In the genomic region with DNA sequence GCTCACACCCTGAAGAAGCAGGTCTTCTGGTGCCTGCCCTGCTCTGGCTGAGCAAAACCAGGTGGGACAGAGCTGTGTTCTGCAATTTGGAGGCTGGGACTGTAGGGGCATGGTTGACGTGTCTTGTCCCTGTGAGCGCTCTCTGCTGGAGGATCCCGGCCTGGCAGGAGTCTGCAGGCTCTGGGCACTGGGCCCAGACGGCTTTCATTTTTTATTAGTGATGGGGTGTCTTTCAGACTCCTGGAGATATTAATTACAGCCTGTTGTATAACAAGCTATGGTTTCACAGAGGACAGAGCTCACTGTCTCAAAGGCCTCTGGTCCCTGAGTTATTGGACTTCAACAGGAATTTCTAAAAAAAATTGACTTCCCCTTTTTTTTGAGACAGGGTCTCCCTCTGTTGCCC, we compare ENCODE assay signal across 9 cellular contexts. TPM values are rescaled to one million over a fixed set of nuclear protein-coding genes. Genes with fewer than 3 reads are reported as not detected.
A peak's percentile ranks its signal among the peaks of the same experiment; 100 is the strongest.
DNase-seq lines count a peak whose midpoint lies in the region; ATAC-seq and TF ChIP-seq lines count a peak whose summit lies in the region.
"Had no signal": no experiment of that assay in that cellular context is flagged by ENCODE, and none has a peak within 500 bp of the region (broad histone marks: within the 10 kb centered on the region; RNA-seq: fewer than 3 reads in every experiment).

No MANE protein-coding gene starts in this region.

- no peaks in the 10 kb centered on the region for H3K27me3 ChIP-seq in CD4-positive, alpha-beta T cell (ENCODE audit: control insufficient read depth, insufficient read depth, low read length)
- no peaks in the 10 kb centered on the region for H3K27me3 ChIP-seq in smooth muscle cell (ENCODE audit: low read depth)

- H3K36me3 ChIP-seq in smooth muscle cell (ENCODE audit: low read depth) = no peaks in the 10 kb centered on the region

- no peaks in the 10 kb centered on the region for H3K9me3 Mint-ChIP-seq in CD4-positive, alpha-beta T cell
- no peaks in the 10 kb centered on the region for H3K9me3 Mint-ChIP-seq in activated naive CD8-positive, alpha-beta T cell treated with anti-CD3 and anti-CD28 coated beads, Interleukin-2, amount 50 U/mL, for 24 hours

- H3K4me3 ChIP-seq in smooth muscle cell = no peak overlapping the region

- H3K79me2 ChIP-seq in smooth muscle cell (ENCODE audit: low read depth) = no peaks in the 10 kb centered on the region

- WGBS in smooth muscle cell (ENCODE audit: low lambda C conversion rate) = 29% methylated on average over 4 of the region's 4 CpGs

- no peaks in the 10 kb centered on the region for H3F3A ChIP-seq in smooth muscle cell (ENCODE audit: low read depth)

- no peak overlapping the region for H2AFZ ChIP-seq in smooth muscle cell (ENCODE audit: low read depth)

- no peaks in the 10 kb centered on the region for H4K20me1 ChIP-seq in smooth muscle cell (ENCODE audit: low read depth)

- POLR2A ChIA-PET in CD4-positive, alpha-beta T cell (lab: Charles Lee) = no interaction called here

- CTCF ChIA-PET in CD4-positive, alpha-beta T cell (lab: Charles Lee) = interaction anchor here (1.1 kb wide), 1 partner anchor 131 kb away, joined by 4 read pairs; a partner anchor contains a TSS

- no peak overlapping the region for H3K4me2 ChIP-seq in smooth muscle cell

- intact Hi-C loops in CD4-positive, alpha-beta T cell (cut with DNase I, micrococcal nuclease) = no loop called here

- H3K27ac ChIP-seq in CD4-positive, alpha-beta T cell (ENCODE audit: low read depth, low read length) = no peak overlapping the region
- no peak overlapping the region for H3K27ac ChIP-seq in smooth muscle cell (ENCODE audit: low read depth)

- no peaks in the 10 kb centered on the region for H3K4me1 ChIP-seq in smooth muscle cell (ENCODE audit: low read depth)

- no peaks in the 10 kb centered on the region for H3K4me1 Mint-ChIP-seq in CD4-positive, alpha-beta T cell (ENCODE audit: low read depth)
- peaks cover 4% of the 10 kb centered on the region for H3K4me1 Mint-ChIP-seq in activated naive CD8-positive, alpha-beta T cell treated with anti-CD3 and anti-CD28 coated beads, Interleukin-2, amount 50 U/mL, for 24 hours

- TF ChIP-seq CTCF in CD4-positive, alpha-beta T cell (IDR thresholded peaks at IDR 0.05) = peak; percentile 26
- peak; percentile 42 for TF ChIP-seq CTCF in smooth muscle cell (IDR thresholded peaks at IDR 0.05; ENCODE audit: borderline replicate concordance, insufficient read depth, poor library complexity, severe bottlenecking)

- H3K36me3 Mint-ChIP-seq in CD4-positive, alpha-beta T cell (ENCODE audit: low read depth) = no peaks in the 10 kb centered on the region
- no peaks in the 10 kb centered on the region for H3K36me3 Mint-ChIP-seq in activated naive CD8-positive, alpha-beta T cell treated with anti-CD3 and anti-CD28 coated beads, Interleukin-2, amount 50 U/mL, for 24 hours (ENCODE audit: low read depth)

- H3K27ac Mint-ChIP-seq in CD4-positive, alpha-beta T cell = no peak overlapping the region
- H3K27ac Mint-ChIP-seq in activated naive CD8-positive, alpha-beta T cell treated with anti-CD3 and anti-CD28 coated beads, Interleukin-2, amount 50 U/mL, for 24 hours = no peak overlapping the region

- peak; percentile 98 for ATAC-seq in CD4-positive, alpha-beta T cell (ENCODE audit: poor library complexity)
- peak; percentile 96 for ATAC-seq in GM19043 (IDR thresholded peaks at IDR 0.05; ENCODE audit: low read depth, unreplicated experiment)
- ATAC-seq in HG03354 (IDR thresholded peaks at IDR 0.05; ENCODE audit: poor library complexity, severe bottlenecking, unreplicated experiment) = peak; percentile 78
- ATAC-seq in activated naive CD8-positive, alpha-beta T cell treated with anti-CD3 and anti-CD28 coated beads, Interleukin-2, amount 50 U/mL, for 24 hours = peak; percentile 86

- no peak overlapping the region for H3K4me3 Mint-ChIP-seq in CD4-positive, alpha-beta T cell
- no peak overlapping the region for H3K4me3 Mint-ChIP-seq in activated naive CD8-positive, alpha-beta T cell treated with anti-CD3 and anti-CD28 coated beads, Interleukin-2, amount 50 U/mL, for 24 hours

- H3K9ac ChIP-seq in smooth muscle cell (ENCODE audit: low read depth) = no peak overlapping the region

- peak; percentile 11 to 43 (median 28) for DNase-seq in CD4-positive, alpha-beta T cell
- DNase-seq in SHP77 (lab: John Stamatoyannopoulos, UW) (peak; percentile 27 to 50), hepatic stellate cell (ENCODE audit: low spot score) (peak; percentile 53), smooth muscle cell (lab: John Stamatoyannopoulos, UW; ENCODE audit: unreplicated experiment) (peak; percentile 7), T1000 (lab: John Stamatoyannopoulos, UW) (no peak)
- peak; percentile 52 for DNase-seq in activated naive CD8-positive, alpha-beta T cell treated with anti-CD3 and anti-CD28 coated beads, Interleukin-2, amount 50 U/mL, for 24 hours

- no peaks in the 10 kb centered on the region for H3K9me3 ChIP-seq in CD4-positive, alpha-beta T cell (ENCODE audit: control insufficient read depth, low read length)
- H3K9me3 ChIP-seq in smooth muscle cell (replicated peaks; ENCODE audit: low read depth) = no peaks in the 10 kb centered on the region

- H3K27me3 Mint-ChIP-seq in CD4-positive, alpha-beta T cell = no peaks in the 10 kb centered on the region
- H3K27me3 Mint-ChIP-seq in activated naive CD8-positive, alpha-beta T cell treated with anti-CD3 and anti-CD28 coated beads, Interleukin-2, amount 50 U/mL, for 24 hours = peaks cover 2% of the 10 kb centered on the region

RNA-seq across cellular contexts. Expression of a gene that starts 29.5 kb away (rescaled TPM):
- 1 to 10 TPM; 6.5 to 7.7 TPM for total RNA-seq in CD4-positive, alpha-beta T cell
- 8.6 and 20.8 TPM in 2 replicates for total RNA-seq in smooth muscle cell
- 10.4 and 14.8 TPM in 2 replicates for polyA plus RNA-seq in smooth muscle cell

RNA-seq across cellular contexts. Expression of a gene that starts 58.8 kb away (rescaled TPM):
- not detected for total RNA-seq in CD4-positive, alpha-beta T cell
- 4.0 and 5.8 TPM in 2 replicates for total RNA-seq in smooth muscle cell
- polyA plus RNA-seq in smooth muscle cell = 3.1 and 4.3 TPM in 2 replicates
- total RNA-seq: T-helper 1 cell treated with Interleukin-12 subunit alpha and Interleukin-12 subunit beta and Interleukin-4 antibody, amounts not matched to agents 30 ng/mL and 1 ng/mL, for 36 hours had no signal
